ENCODE assay signal across 12 cellular contexts in the genomic region with DNA sequence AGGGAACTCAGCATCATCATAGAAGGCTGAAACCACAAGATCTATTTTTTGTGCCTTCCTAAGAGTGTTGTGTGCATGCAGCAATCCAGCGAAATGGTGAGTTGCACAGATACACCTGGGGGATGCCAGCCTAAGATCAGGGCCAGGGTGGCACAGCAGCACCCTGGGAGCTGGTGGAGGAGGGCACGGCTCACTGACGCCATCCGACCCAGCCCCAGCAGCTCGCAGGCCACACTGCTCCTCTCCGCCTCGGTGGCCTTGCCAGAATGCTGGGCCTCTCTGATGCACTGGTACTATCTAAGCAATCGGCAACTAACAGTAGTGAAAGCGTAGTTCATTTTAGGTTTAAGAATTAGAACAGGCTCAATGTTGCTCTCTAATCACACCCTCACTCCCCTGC. TPM values are rescaled to one million over a fixed set of nuclear protein-coding genes. Genes with fewer than 3 reads are reported as not detected.
DNase-seq lines count a peak whose midpoint lies in the region; ATAC-seq, FAIRE-seq and TF ChIP-seq lines count a peak whose summit lies in the region.
"Had no signal": no experiment of that assay in that cellular context is flagged by ENCODE, and none has a peak within 500 bp of the region (broad histone marks: within the 10 kb centered on the region; RNA-seq: fewer than 3 reads in every experiment).

No MANE protein-coding gene starts in this region.

- H3K4me1 ChIP-seq in A549 (peaks cover 94% of the 10 kb centered on the region), IMR-90 (ENCODE audit: control insufficient read depth, insufficient read depth, low read length) (peaks cover 51% of the 10 kb centered on the region), H1 (replicated peaks in 1 of 4; ENCODE audit: control insufficient read depth in 3 of 4, insufficient read depth in 4 of 4, low read length in 3 of 4) (peaks cover 0 to 21% (median 9%) of the 10 kb centered on the region in 4 experiments; a peak in 6 of 7 replicates)

- no peaks in the 10 kb centered on the region for H3K23me2 ChIP-seq in H1 (ENCODE audit: low read depth, low read length)

- DNase-seq in A549 (ENCODE audit: low read depth in 1 of 2, low spot score in 1 of 2) (no peak), IMR-90 (no peak), H1 (ENCODE audit: low read depth in 1 of 2, low spot score in 2 of 2) (no peak), posterior vena cava (ENCODE audit: low spot score) (peak; percentile 30), superior temporal gyrus (ENCODE audit: extremely low spot score) (no peak), RKO (ENCODE audit: low spot score) (no peak), KG1 (lab: John Stamatoyannopoulos, UW) (no peak)
- no peak for DNase-seq in stimulated activated naive CD4-positive, alpha-beta T cell treated with Interleukin-2 at 50 U/mL for 16 hours (lab: John Stamatoyannopoulos, UW)
- DNase-seq: Caco-2; dermis blood vessel endothelial cell; NCI-H526 treated with DMSO at 0.1 percent for 48 hours; stimulated activated CD4-positive, alpha-beta T cell treated with anti-CD3 and anti-CD28 coated beads, Interleukin-1b, Interleukin-23, amount 100 ng/mL, for 48 hours had no signal

- no peak overlapping the region for H3K23ac ChIP-seq in IMR-90 (ENCODE audit: low read depth, low read length)
- no peak overlapping the region for H3K23ac ChIP-seq in H1 (ENCODE audit: insufficient read length)

- in situ Hi-C loops in IMR-90 (cut with MboI; ENCODE audit: low sequenced_read_pairs) = no loop called here

- H2BK5ac ChIP-seq in IMR-90 (ENCODE audit: low read depth, low read length, poor library complexity, severe bottlenecking) (peak overlapping the region; percentile 56), H1 (ENCODE audit: low read depth, low read length) (peak overlapping the region; percentile 46)

- H4K91ac ChIP-seq in IMR-90 (ENCODE audit: insufficient read depth, low read depth, low read length) (peak overlapping the region; percentile 53), H1 (replicated peaks; ENCODE audit: insufficient read length, low read length) (peak overlapping the region; percentile 15)

- no peak for FAIRE-seq in A549 (lab: Jason Lieb, UNC)
- no peak for FAIRE-seq in H1 (lab: Jason Lieb, UNC)

- H4K5ac ChIP-seq in IMR-90 (ENCODE audit: low read depth, low read length) = peak overlapping the region; percentile 35
- no peak overlapping the region for H4K5ac ChIP-seq in H1 (ENCODE audit: insufficient read length, low read depth, low read length)

- no peak overlapping the region for H3K56ac ChIP-seq in IMR-90 (ENCODE audit: extremely low read depth, insufficient read depth, low read length)
- no peak overlapping the region for H3K56ac ChIP-seq in H1 (replicated peaks; ENCODE audit: insufficient read length, low read depth, low read length)

- H3K14ac ChIP-seq in IMR-90 (replicated peaks; ENCODE audit: low read depth, low read length) = peak overlapping the region; percentile 69
- H3K14ac ChIP-seq in H1 (ENCODE audit: insufficient read length) = no peak overlapping the region

- peak overlapping the region; percentile 81; the same call in 2 of the 3 replicates for H3K4me2 ChIP-seq in A549
- H3K4me2 ChIP-seq in IMR-90 (ENCODE audit: low read depth, low read length) = no peak overlapping the region
- H3K4me2 ChIP-seq in H1 (ENCODE audit: insufficient read depth in 1 of 2, low read depth in 2 of 2, low read length in 2 of 2) = no peak overlapping the region

- H2BK20ac ChIP-seq in IMR-90 (ENCODE audit: low read depth, low read length) = peak overlapping the region; percentile 34; the same call in 1 of the 2 replicates
- no peak overlapping the region for H2BK20ac ChIP-seq in H1 (ENCODE audit: low read length)

- CTCF ChIA-PET in A549 (lab: Yijun Ruan, JAX) = interaction anchor here (1.2 to 1.6 kb wide), 2 partner anchors 55 to 207 kb away, joined by 4 to 6 read pairs; no protein-coding TSS in a partner anchor
- CTCF ChIA-PET in IMR-90 (lab: Yijun Ruan, JAX) = no interaction called here
- CTCF ChIA-PET in H1 (lab: Charles Lee; ENCODE audit: partially characterized antibody) = interaction anchor here (1.0 to 3.4 kb wide), 6 partner anchors 9 to 135 kb away, joined by 3 to 17 read pairs (median 6); no protein-coding TSS in a partner anchor

- WGBS in A549 (ENCODE audit: missing lambda C conversion rate) = 73% methylated on average over 5 of the region's 9 CpGs
- WGBS in IMR-90 (ENCODE audit: extremely low coverage in 2 of 2, insufficient read length in 1 of 2), 2 experiments = no CpG with 5 or more reads among the region's 9 CpGs
- WGBS in H1 (ENCODE audit: extremely low coverage in 1 of 2, insufficient coverage in 1 of 2, insufficient read length in 1 of 2, insufficient replicate concordance in 2 of 2, low coverage in 1 of 2, low lambda C conversion rate in 2 of 2, missing lambda C conversion rate in 1 of 2), 2 experiments = 75% methylated on average over 9 of the region's 9 CpGs; no CpG with 5 or more reads in 1 of the 2 experiments

- TF ChIP-seq RAD21 in A549 (conservative IDR thresholded peaks at IDR 0.05 in 1 of 2, IDR thresholded peaks at IDR 0.05 in 1 of 2) (no peak), IMR-90 (IDR thresholded peaks at IDR 0.05; ENCODE audit: low read length) (no peak), H1 (IDR thresholded peaks at IDR 0.05 in 1 of 2, conservative IDR thresholded peaks at IDR 0.05 in 1 of 2; ENCODE audit: low read depth in 2 of 2, low read length in 2 of 2) (no peak)

- H4K20me1 ChIP-seq in IMR-90 (ENCODE audit: insufficient read depth, low read length) (peaks cover 93% of the 10 kb centered on the region), H1 (replicated peaks in 1 of 2; ENCODE audit: control insufficient read depth in 1 of 2, insufficient read depth in 2 of 2, low read length in 2 of 2) (peaks cover 22 to 54% of the 10 kb centered on the region in 2 experiments)

- POLR2A ChIA-PET in A549 (lab: Yijun Ruan, JAX) (no interaction called here), IMR-90 (lab: Charles Lee; ENCODE audit: unreplicated experiment) (no interaction called here), H1 (lab: Charles Lee; ENCODE audit: partially characterized antibody) (interaction anchor here (1.2 kb wide), 1 partner anchor 9 kb away, joined by 3 read pairs; no protein-coding TSS in a partner anchor)

- H4K8ac ChIP-seq in IMR-90 (ENCODE audit: low read depth in 2 of 2, low read length in 2 of 2) (peak overlapping the region in 1 of 2 experiments; percentile 16; a peak in 1 of 4 replicates), H1 (ENCODE audit: extremely low read depth, insufficient read depth, low read length) (no peak overlapping the region; the same call in 1 of the 2 replicates)

- H3K79me2 ChIP-seq in H1 (ENCODE audit: control insufficient read depth in 1 of 2, insufficient read depth in 2 of 2, low read length in 2 of 2) = peaks cover 3 to 99% of the 10 kb centered on the region in 2 experiments; a peak in 3 of 4 replicates

- peaks cover 33 to 96% of the 10 kb centered on the region in 2 experiments for H3K79me1 ChIP-seq in IMR-90 (ENCODE audit: low read depth in 1 of 2, low read length in 2 of 2)
- peaks cover 40% of the 10 kb centered on the region for H3K79me1 ChIP-seq in H1 (ENCODE audit: low read depth, low read length)

- TF ChIP-seq CTCF in A549 (IDR thresholded peaks at IDR 0.05) (no peak), IMR-90 (conservative IDR thresholded peaks at IDR 0.05; ENCODE audit: low read depth, low read length) (no peak), H1 (IDR thresholded peaks at IDR 0.05; ENCODE audit: control extremely low read depth in 1 of 3, insufficient read depth in 1 of 3, low read depth in 1 of 3, low read length in 3 of 3) (no peak)

- BruUV-seq in IMR-90 (replicated peaks; lab: Mats Ljungman, UMichigan) = no TSS peak

- H3K27ac ChIP-seq in A549 (peak overlapping the region; percentile 52 to 78; a peak in 5 of 6 replicates), IMR-90 (ENCODE audit: insufficient read depth, low read length) (peak overlapping the region; percentile 87), H1 (ENCODE audit: low read depth, low read length) (no peak overlapping the region)

- H3K9me1 ChIP-seq in IMR-90 (ENCODE audit: insufficient read depth, low read length) = peaks cover 43% of the 10 kb centered on the region

- TF ChIP-seq EP300 in A549 (IDR thresholded peaks at IDR 0.05) = no peak
- TF ChIP-seq EP300 in H1 (IDR thresholded peaks at IDR 0.05; ENCODE audit: borderline replicate concordance in 1 of 2, low read depth in 2 of 2, low read length in 2 of 2) = no peak

- no peaks in the 10 kb centered on the region for H3K27me3 ChIP-seq in IMR-90 (ENCODE audit: control insufficient read depth, insufficient read depth, low read length)
- no peaks in the 10 kb centered on the region for H3K27me3 ChIP-seq in H1 (replicated peaks in 1 of 4; ENCODE audit: control insufficient read depth in 3 of 4, extremely low read depth in 1 of 4, insufficient read depth in 3 of 4, low read length in 3 of 4)

- TF ChIP-seq POLR2A in A549 (IDR thresholded peaks at IDR 0.05; ENCODE audit: low read length) (no peak), IMR-90 (IDR thresholded peaks at IDR 0.05; ENCODE audit: low read depth, low read length) (no peak), H1 (IDR thresholded peaks at IDR 0.05; ENCODE audit: control extremely low read depth in 1 of 2, low read depth in 2 of 2, low read length in 2 of 2) (no peak)

- H2AK9ac ChIP-seq in IMR-90 (replicated peaks; ENCODE audit: low read depth, low read length, poor library complexity) = no peak overlapping the region

- H2AFZ ChIP-seq in IMR-90 (replicated peaks; ENCODE audit: low read length, poor library complexity) (no peak overlapping the region), H1 (ENCODE audit: low read length) (no peak overlapping the region)

- H3K9me3 ChIP-seq in A549 (no peaks in the 10 kb centered on the region), IMR-90 (ENCODE audit: control insufficient read depth, insufficient read depth, low read length) (no peaks in the 10 kb centered on the region), H1 (ENCODE audit: insufficient read depth in 2 of 2, low read depth in 1 of 2, low read length in 1 of 2) (no peaks in the 10 kb centered on the region)
- H3K9me3 ChIP-seq: Caco-2 had no signal

- peak overlapping the region; percentile 4 for H3K4ac ChIP-seq in IMR-90 (ENCODE audit: low read depth, low read length)
- no peak overlapping the region for H3K4ac ChIP-seq in H1 (replicated peaks; ENCODE audit: insufficient read length, low read depth, low read length)

- H3K4me3 ChIP-seq in A549 (no peak overlapping the region), IMR-90 (ENCODE audit: insufficient read depth, low read depth, low read length) (no peak overlapping the region), H1 (ENCODE audit: extremely low read depth in 1 of 4, insufficient read depth in 2 of 4, low read depth in 3 of 4, low read length in 4 of 4) (no peak overlapping the region)

- H2BK12ac ChIP-seq in H1 (ENCODE audit: low read depth, low read length) = no peak overlapping the region

- H2BK120ac ChIP-seq in IMR-90 (ENCODE audit: low read depth, low read length) (peak overlapping the region; percentile 67; the same call in 1 of the 2 replicates), H1 (replicated peaks; ENCODE audit: low read depth, low read length) (no peak overlapping the region)

- H2BK15ac ChIP-seq in IMR-90 (ENCODE audit: low read depth, low read length) = no peak overlapping the region; the same call in 2 of the 3 replicates
- H2BK15ac ChIP-seq in H1 (ENCODE audit: low read length) = no peak overlapping the region

- 0 out of 2 replicates have a peak, but pooled peaks cover 2% of the 10 kb centered on the region for H3K36me3 ChIP-seq in IMR-90 (ENCODE audit: control insufficient read depth, insufficient read depth, low read length)
- no peaks in the 10 kb centered on the region for H3K36me3 ChIP-seq in H1 (ENCODE audit: control insufficient read depth in 2 of 4, insufficient read depth in 4 of 4, low read length in 3 of 4)

- H3K9ac ChIP-seq in IMR-90 (ENCODE audit: low read depth, low read length) = peak overlapping the region; percentile 12; the same call in 1 of the 2 replicates
- H3K9ac ChIP-seq in H1 (replicated peaks in 1 of 4; ENCODE audit: extremely low read depth in 1 of 4, low read depth in 3 of 4, low read length in 3 of 4) = no peak overlapping the region

- ATAC-seq in A549 = no peak
- ATAC-seq in IMR-90 (ENCODE audit: low read depth) = no peak

- intact Hi-C loops in IMR-90 (cut with micrococcal nuclease) = no loop called here
- intact Hi-C loops in posterior vena cava (cut with DNase I) = loop anchor here in 1 of 2 donors (5.0 kb wide), 1 partner anchor 35 kb away; no protein-coding TSS in a partner anchor

- dilution Hi-C loops in IMR-90 (cut with HindIII; ENCODE audit: low sequenced_read_pairs, unreplicated experiment) = no loop called here

- H3K18ac ChIP-seq in IMR-90 (ENCODE audit: low read depth, low read length) (peak overlapping the region; percentile 10), H1 (ENCODE audit: extremely low read depth, low read length) (no peak overlapping the region)

- H2AK5ac ChIP-seq in IMR-90 (ENCODE audit: low read depth, low read length) (peak overlapping the region; percentile 52), H1 (ENCODE audit: low read depth, low read length) (no peak overlapping the region)

RNA-seq across cellular contexts. Expression of gene CAPZB, which starts 37.8 kb away (rescaled TPM):
- polyA plus RNA-seq in A549 (2011; rRNA removed) (129 and 133 TPM in 2 replicates), A549 (2017; fragmentation: RNase III; extraction: RNeasy Plus Mini Kit Qiagen cat#74134 plus additional on column Dnase treatment) (281 to 306 TPM (median 296 TPM) in 3 replicates), IMR-90 (2012; rRNA removed) (271 and 304 TPM in 2 replicates), H1 (2011; rRNA removed) (162 and 169 TPM in 2 replicates)
- 133 and 152 TPM in 2 replicates for polyA plus RNA-seq in A549 (2012; cell fraction: cytosol; rRNA removed)
- polyA plus RNA-seq in A549 (2012; cell fraction: nucleus; rRNA removed) = 68.8 and 88.9 TPM in 2 replicates
- polyA minus RNA-seq in A549 (2011; rRNA and poly(A)+ RNA removed) = 76.6 and 87.0 TPM in 2 replicates
- total RNA-seq in IMR-90 (2012; rRNA removed) (180 and 216 TPM in 2 replicates), posterior vena cava (100 to 1,000 TPM; 255 to 277 TPM)
- 189 and 234 TPM in 2 replicates for polyA plus RNA-seq in IMR-90 (2012; cell fraction: cytosol; rRNA removed)
- 74.4 and 139 TPM in 2 replicates for polyA plus RNA-seq in IMR-90 (2012; cell fraction: nucleus; rRNA removed; ENCODE audit: low replicate concordance)
- total RNA-seq in H1 (2021; fragmentation: NEBNext Ultra II Directional; extraction: Animal tissue kit (Norgen Biotek cat#: 25700)) = 371 TPM in 2 replicates
- 237 TPM for polyA plus RNA-seq in H1 (2011; cell fraction: cytosol; rRNA removed)
- polyA plus RNA-seq in H1 (2011; cell fraction: nucleus; rRNA removed) = 112 TPM
- 353 to 393 TPM (median 375 TPM) in 4 replicates for polyA plus RNA-seq in H1 (2012, experiment 1 of 2)
- 493 TPM for polyA plus RNA-seq in H1 (2012, experiment 2 of 2)
- polyA plus RNA-seq in H1 (2013, experiment 1 of 2) = 265 TPM
- polyA plus RNA-seq in H1 (2013, experiment 2 of 2) = 269 TPM
- 118 and 122 TPM in 2 replicates for polyA minus RNA-seq in H1 (2011; rRNA and poly(A)+ RNA removed)
- 88.9 TPM for polyA minus RNA-seq in H1 (2011; cell fraction: cytosol; rRNA and poly(A)+ RNA removed)
- 42.8 TPM for polyA minus RNA-seq in H1 (2011; cell fraction: nucleus; rRNA and poly(A)+ RNA removed)
